Comparison of ENCODE assay signal across 2 cellular contexts in genomic region chr7:2596636-2597635, GRCh38.
TF ChIP-seq lines count a peak whose summit lies in the region.

No MANE protein-coding gene starts in this region.

TF ChIP-seq in GM23338, 12 proteins besides CTCF, POLR2A, EP300 and RAD21:
- TF ChIP-seq EZH2 (IDR thresholded peaks at IDR 0.05; ENCODE audit: low read depth, unreplicated experiment) (no peak), REST (IDR thresholded peaks at IDR 0.05; ENCODE audit: unreplicated experiment) (no peak), STAT1 (IDR thresholded peaks at IDR 0.05; ENCODE audit: unreplicated experiment) (no peak), EZH2phosphoT487 (IDR thresholded peaks at IDR 0.05; ENCODE audit: unreplicated experiment) (no peak), ZNF114 (CRISPR knock-in tag; IDR thresholded peaks at IDR 0.05) (no peak), ZNF462 (CRISPR knock-in tag; IDR thresholded peaks at IDR 0.05) (no peak), ETS1 (IDR thresholded peaks at IDR 0.05) (no peak), JUNB (IDR thresholded peaks at IDR 0.05; ENCODE audit: unreplicated experiment) (no peak), CREB1 (CRISPR knock-in tag; IDR thresholded peaks at IDR 0.05; ENCODE audit: low read depth) (no peak), NANOG (IDR thresholded peaks at IDR 0.05; ENCODE audit: borderline replicate concordance) (no peak), ZNF331 (CRISPR knock-in tag; IDR thresholded peaks at IDR 0.05; ENCODE audit: low read depth) (no peak), POLR2AphosphoS5 (IDR thresholded peaks at IDR 0.05; ENCODE audit: low read depth) (no peak)

TF ChIP-seq in GM12878, 131 proteins besides CTCF, POLR2A, EP300 and RAD21:
- no peak for TF ChIP-seq E4F1 (IDR thresholded peaks at IDR 0.05; ENCODE audit: borderline replicate concordance, partially characterized antibody)
- no peak for TF ChIP-seq EZH2 (IDR thresholded peaks at IDR 0.05; ENCODE audit: borderline replicate concordance, control insufficient read depth, low read depth, low read length)
- TF ChIP-seq TAF1 (IDR thresholded peaks at IDR 0.05; ENCODE audit: borderline replicate concordance, low read depth, low read length) = no peak
- no peak for TF ChIP-seq SPI1 (IDR thresholded peaks at IDR 0.05; ENCODE audit: borderline replicate concordance, insufficient read depth, low read depth, low read length)
- TF ChIP-seq FOS (IDR thresholded peaks at IDR 0.05; ENCODE audit: borderline replicate concordance, extremely low read depth, insufficient read length) = no peak
- no peak for TF ChIP-seq NR2C2 (IDR thresholded peaks at IDR 0.05; ENCODE audit: borderline replicate concordance, control insufficient read depth, insufficient read length, low read depth)
- TF ChIP-seq TCF12 (IDR thresholded peaks at IDR 0.05; ENCODE audit: low read depth, low read length) = no peak
- TF ChIP-seq ZZZ3 (IDR thresholded peaks at IDR 0.05; ENCODE audit: control insufficient read depth, insufficient read length, low read depth) = no peak
- no peak for TF ChIP-seq CREM (IDR thresholded peaks at IDR 0.05; ENCODE audit: low read depth)
- no peak for TF ChIP-seq CREB1 (IDR thresholded peaks at IDR 0.05; ENCODE audit: low read depth)
- TF ChIP-seq NFIC (IDR thresholded peaks at IDR 0.05; ENCODE audit: low read depth, low read length) = no peak
- TF ChIP-seq RFX5 (IDR thresholded peaks at IDR 0.05; ENCODE audit: low read depth, low read length) = no peak
- TF ChIP-seq BCL3 (IDR thresholded peaks at IDR 0.05; ENCODE audit: borderline replicate concordance, insufficient read depth, low read depth, low read length, poor library complexity, severe bottlenecking) = no peak
